Comparison of ENCODE assay signal across 8 cellular contexts in genomic region chr6:159978291-159979135, GRCh38. TPM values are rescaled to one million over a fixed set of nuclear protein-coding genes. Genes with fewer than 3 reads are reported as not detected.
DNase-seq lines count a peak whose midpoint lies in the region; ATAC-seq lines count a peak whose summit lies in the region.

No MANE protein-coding gene starts in this region.

- peaks cover 82% of the 10 kb centered on the region for H3K4me1 ChIP-seq in CD4-positive, CD25-positive, alpha-beta regulatory T cell (ENCODE audit: control insufficient read depth, insufficient read depth, low read length, poor library complexity, severe bottlenecking)

- H3K4me1 Mint-ChIP-seq in CD4-positive, CD25-positive, alpha-beta regulatory T cell = peaks cover 46 to 95% (median 84%) of the 10 kb centered on the region in 4 donors
- peaks cover 77% of the 10 kb centered on the region for H3K4me1 Mint-ChIP-seq in activated CD4-positive, alpha-beta T cell treated with anti-CD3 and anti-CD28 coated beads, Interleukin-2, amount 10 ng/mL, durations not matched to agents 24 days and 14 days
- peaks cover 96 to 100% of the 10 kb centered on the region in 2 donors for H3K4me1 Mint-ChIP-seq in immature natural killer cell

- H3K36me3 Mint-ChIP-seq in CD4-positive, CD25-positive, alpha-beta regulatory T cell = no peaks in the 10 kb centered on the region
- peaks cover 17% of the 10 kb centered on the region for H3K36me3 Mint-ChIP-seq in activated CD4-positive, alpha-beta T cell treated with anti-CD3 and anti-CD28 coated beads, Interleukin-2, amount 10 ng/mL, durations not matched to agents 24 days and 14 days (ENCODE audit: low read depth)
- peaks cover 0 to 4% (median 3%) of the 10 kb centered on the region in 3 donors for H3K36me3 Mint-ChIP-seq in immature natural killer cell

- no peaks in the 10 kb centered on the region for H3K27me3 Mint-ChIP-seq in CD4-positive, CD25-positive, alpha-beta regulatory T cell
- H3K27me3 Mint-ChIP-seq in activated CD4-positive, alpha-beta T cell treated with anti-CD3 and anti-CD28 coated beads, Interleukin-2, amount 10 ng/mL, durations not matched to agents 24 days and 14 days = no peaks in the 10 kb centered on the region
- H3K27me3 Mint-ChIP-seq in immature natural killer cell (ENCODE audit: low read depth in 3 of 3) = peaks cover 5 to 11% (median 8%) of the 10 kb centered on the region in 3 donors

- H3K27ac ChIP-seq in CD4-positive, CD25-positive, alpha-beta regulatory T cell (ENCODE audit: insufficient read depth, low read length, poor library complexity, severe bottlenecking) = peak overlapping the region; percentile 68

- H3K9me3 Mint-ChIP-seq in CD4-positive, CD25-positive, alpha-beta regulatory T cell = no peaks in the 10 kb centered on the region
- no peaks in the 10 kb centered on the region for H3K9me3 Mint-ChIP-seq in activated CD4-positive, alpha-beta T cell treated with anti-CD3 and anti-CD28 coated beads, Interleukin-2, amount 10 ng/mL, durations not matched to agents 24 days and 14 days
- no peaks in the 10 kb centered on the region for H3K9me3 Mint-ChIP-seq in immature natural killer cell

- no peaks in the 10 kb centered on the region for H3K36me3 ChIP-seq in CD4-positive, CD25-positive, alpha-beta regulatory T cell (ENCODE audit: control insufficient read depth, insufficient read depth, low read length)

- H3K27me3 ChIP-seq in CD4-positive, CD25-positive, alpha-beta regulatory T cell (ENCODE audit: control insufficient read depth, insufficient read depth, low read length) = no peaks in the 10 kb centered on the region

- peak overlapping the region; percentile 43 for H3K4me3 ChIP-seq in CD4-positive, CD25-positive, alpha-beta regulatory T cell (ENCODE audit: low read depth, low read length)

- peak overlapping the region; percentile 91 to 97 (median 91) for H3K27ac Mint-ChIP-seq in CD4-positive, CD25-positive, alpha-beta regulatory T cell
- H3K27ac Mint-ChIP-seq in activated CD4-positive, alpha-beta T cell treated with anti-CD3 and anti-CD28 coated beads, Interleukin-2, amount 10 ng/mL, durations not matched to agents 24 days and 14 days = peak overlapping the region; percentile 92
- peak overlapping the region; percentile 95 to 100 (median 98) for H3K27ac Mint-ChIP-seq in immature natural killer cell

- no peak for ATAC-seq in CD4-positive, CD25-positive, alpha-beta regulatory T cell (ENCODE audit: low read depth in 2 of 2)
- ATAC-seq in GM18870 (IDR thresholded peaks at IDR 0.05; ENCODE audit: unreplicated experiment) = peak; percentile 27
- peak; percentile 30 for ATAC-seq in HG03108 (IDR thresholded peaks at IDR 0.05; ENCODE audit: unreplicated experiment)
- no peak for ATAC-seq in HG03565 (IDR thresholded peaks at IDR 0.05; ENCODE audit: unreplicated experiment)

- H3K4me3 Mint-ChIP-seq in CD4-positive, CD25-positive, alpha-beta regulatory T cell = peak overlapping the region; percentile 51 to 71 (median 66)
- H3K4me3 Mint-ChIP-seq in activated CD4-positive, alpha-beta T cell treated with anti-CD3 and anti-CD28 coated beads, Interleukin-2, amount 10 ng/mL, durations not matched to agents 24 days and 14 days = peak overlapping the region; percentile 84
- H3K4me3 Mint-ChIP-seq in immature natural killer cell = peak overlapping the region; percentile 81 to 90 (median 85)

- H3K9me3 ChIP-seq in CD4-positive, CD25-positive, alpha-beta regulatory T cell (ENCODE audit: control insufficient read depth in 2 of 2, low read length in 2 of 2) = no peaks in the 10 kb centered on the region

- intact Hi-C loops in activated CD4-positive, alpha-beta T cell treated with anti-CD3 and anti-CD28 coated beads, Interleukin-2, amount 10 ng/mL, durations not matched to agents 24 days and 14 days (cut with micrococcal nuclease) = loop anchor here (1.0 to 10.0 kb wide), 9 partner anchors 8 to 1331 kb away; partner anchors contain the start of genes TAGAP and WTAP

- peak in 1 of 3 donors; percentile 53 for DNase-seq in CD4-positive, CD25-positive, alpha-beta regulatory T cell
- DNase-seq in activated CD4-positive, alpha-beta T cell treated with anti-CD3 and anti-CD28 coated beads, Interleukin-2, amount 10 ng/mL, durations not matched to agents 24 days and 14 days = peak; percentile 75
- peak; percentile 57 to 69 (median 60) for DNase-seq in immature natural killer cell
- no peak for DNase-seq in UCSD-AML1 (lab: John Stamatoyannopoulos, UW; ENCODE audit: unreplicated experiment)
- DNase-seq in NCI-H446 (lab: John Stamatoyannopoulos, UW) = no peak

RNA-seq across cellular contexts. Expression of gene IGF2R, which starts 9.6 kb away (rescaled TPM):
- total RNA-seq in CD4-positive, CD25-positive, alpha-beta regulatory T cell = 71.2 TPM
- 10 to 100 TPM in 2 of 4 donors, 1 to 10 TPM in 2; 8.8 to 13.4 (median 9.8) TPM for polyA plus RNA-seq in CD4-positive, CD25-positive, alpha-beta regulatory T cell
- total RNA-seq in activated CD4-positive, alpha-beta T cell treated with anti-CD3 and anti-CD28 coated beads, Interleukin-2, amount 10 ng/mL, durations not matched to agents 24 days and 14 days = 75.1 and 77.9 TPM in 2 replicates
- polyA plus RNA-seq in immature natural killer cell = 10 to 100 TPM; 17.2 to 54.9 (median 21.4) TPM

Comparison
In these comparisons a context has a peak if more than half of its experiments do, and no peak if none do; other contexts are left out.
1. ATAC-seq: peak in GM18870 (single experiment) and HG03108 (single experiment); none in CD4-positive, CD25-positive, alpha-beta regulatory T cell (0 of 2) and HG03565 (single experiment).
2. DNase-seq: peak in activated CD4-positive, alpha-beta T cell treated with anti-CD3 and anti-CD28 coated beads, Interleukin-2, amount 10 ng/mL, durations not matched to agents 24 days and 14 days (single experiment) and immature natural killer cell (3 of 3); none in UCSD-AML1 (single experiment) and NCI-H446 (0 of 2).
3. Peak in every context shown above with its lines, with median percentiles within 50 percentile points of each other: H3K27ac Mint-ChIP-seq and H3K4me3 Mint-ChIP-seq.